In genomic region chr10:49381111-49381900, GRCh38 we compare ENCODE assay signal across 26 cellular contexts. TPM values are rescaled to one million over a fixed set of nuclear protein-coding genes. Genes with fewer than 3 reads are reported as not detected.
"Had no signal": no experiment of that assay in that cellular context is flagged by ENCODE, and none has a peak within 500 bp of the region (broad histone marks: within the 10 kb centered on the region; RNA-seq: fewer than 3 reads in every experiment).

No MANE protein-coding gene starts in this region.

- H3K4me3 Mint-ChIP-seq: mesothelial cell of epicardium; natural killer cell treated with Interleukin-12 subunit alpha and Interleukin-12 subunit beta and Interleukin-15 and Interleukin-18, amount 100 ng/mL, for 72 hours; neural progenitor cell; stimulated activated naive B cell treated with anti-CD40 and anti-IgM and Interleukin-4, amounts not matched to agents 10 μg/mL and 1 μg/mL and 100 μg/mL, for 72 hours; stimulated activated naive CD8-positive, alpha-beta T cell treated with anti-CD3 and anti-CD28 coated beads, Interleukin-15, amount 100 ng/mL, for 72 hours had no signal

- H3K27ac Mint-ChIP-seq: mesothelial cell of epicardium; natural killer cell treated with Interleukin-12 subunit alpha and Interleukin-12 subunit beta and Interleukin-15 and Interleukin-18, amount 100 ng/mL, for 72 hours; neural progenitor cell; stimulated activated naive B cell treated with anti-CD40 and anti-IgM and Interleukin-4, amounts not matched to agents 10 μg/mL and 1 μg/mL and 100 μg/mL, for 72 hours; stimulated activated naive CD8-positive, alpha-beta T cell treated with anti-CD3 and anti-CD28 coated beads, Interleukin-15, amount 100 ng/mL, for 72 hours had no signal

- ATAC-seq: natural killer cell treated with Interleukin-12 subunit alpha and Interleukin-12 subunit beta and Interleukin-15 and Interleukin-18, amount 100 ng/mL, for 72 hours; right lobe of liver; stimulated activated naive CD8-positive, alpha-beta T cell treated with anti-CD3 and anti-CD28 coated beads, Interleukin-15, amount 100 ng/mL, for 72 hours had no signal

- H3K36me3 Mint-ChIP-seq: mesothelial cell of epicardium; natural killer cell treated with Interleukin-12 subunit alpha and Interleukin-12 subunit beta and Interleukin-15 and Interleukin-18, amount 100 ng/mL, for 72 hours; neural progenitor cell; stimulated activated naive B cell treated with anti-CD40 and anti-IgM and Interleukin-4, amounts not matched to agents 10 μg/mL and 1 μg/mL and 100 μg/mL, for 72 hours had no signal

- H3K4me1 Mint-ChIP-seq: mesothelial cell of epicardium; neural progenitor cell; stimulated activated naive CD8-positive, alpha-beta T cell treated with anti-CD3 and anti-CD28 coated beads, Interleukin-15, amount 100 ng/mL, for 72 hours had no signal

- DNase-seq: colonic mucosa; effector CD8-positive, alpha-beta T cell; foreskin melanocyte; kidney; occipital lobe; right lobe of liver; spleen; stimulated activated CD4-positive, alpha-beta T cell treated with anti-CD3 and anti-CD28 coated beads, Interleukin-2, amount 100 ng/mL, for 24 hours; stimulated activated CD4-positive, alpha-beta T cell treated with anti-CD3 and anti-CD28 coated beads, Interleukin-4, amount 100 ng/mL, for 4 hours; stimulated activated naive B cell treated with anti-CD40 and anti-IgM and Interleukin-4, amounts not matched to agents 10 μg/mL and 1 μg/mL and 100 μg/mL, for 72 hours; stimulated activated naive CD8-positive, alpha-beta T cell treated with anti-CD3 and anti-CD28 coated beads, Interleukin-15, amount 100 ng/mL, for 72 hours; transverse colon had no signal

- H3K9me3 Mint-ChIP-seq: mesothelial cell of epicardium; natural killer cell treated with Interleukin-12 subunit alpha and Interleukin-12 subunit beta and Interleukin-15 and Interleukin-18, amount 100 ng/mL, for 72 hours; neural progenitor cell; stimulated activated naive B cell treated with anti-CD40 and anti-IgM and Interleukin-4, amounts not matched to agents 10 μg/mL and 1 μg/mL and 100 μg/mL, for 72 hours; stimulated activated naive CD8-positive, alpha-beta T cell treated with anti-CD3 and anti-CD28 coated beads, Interleukin-15, amount 100 ng/mL, for 72 hours had no signal

RNA-seq across cellular contexts. Expression of gene DRGX, which starts 14.6 kb away (rescaled TPM):
- total RNA-seq: cerebellum; dermis microvascular lymphatic vessel endothelial cell; hepatocyte; kidney; lower leg skin; mesothelial cell of epicardium; mucosa of gallbladder; myocyte; natural killer cell treated with Interleukin-12 subunit alpha and Interleukin-12 subunit beta and Interleukin-15 and Interleukin-18, amount 100 ng/mL, for 72 hours; occipital lobe; prostate gland; renal cortical epithelial cell; right lobe of liver; skeletal muscle tissue; spleen; subcutaneous adipose tissue; thoracic aorta had no signal
